In the genomic region with DNA sequence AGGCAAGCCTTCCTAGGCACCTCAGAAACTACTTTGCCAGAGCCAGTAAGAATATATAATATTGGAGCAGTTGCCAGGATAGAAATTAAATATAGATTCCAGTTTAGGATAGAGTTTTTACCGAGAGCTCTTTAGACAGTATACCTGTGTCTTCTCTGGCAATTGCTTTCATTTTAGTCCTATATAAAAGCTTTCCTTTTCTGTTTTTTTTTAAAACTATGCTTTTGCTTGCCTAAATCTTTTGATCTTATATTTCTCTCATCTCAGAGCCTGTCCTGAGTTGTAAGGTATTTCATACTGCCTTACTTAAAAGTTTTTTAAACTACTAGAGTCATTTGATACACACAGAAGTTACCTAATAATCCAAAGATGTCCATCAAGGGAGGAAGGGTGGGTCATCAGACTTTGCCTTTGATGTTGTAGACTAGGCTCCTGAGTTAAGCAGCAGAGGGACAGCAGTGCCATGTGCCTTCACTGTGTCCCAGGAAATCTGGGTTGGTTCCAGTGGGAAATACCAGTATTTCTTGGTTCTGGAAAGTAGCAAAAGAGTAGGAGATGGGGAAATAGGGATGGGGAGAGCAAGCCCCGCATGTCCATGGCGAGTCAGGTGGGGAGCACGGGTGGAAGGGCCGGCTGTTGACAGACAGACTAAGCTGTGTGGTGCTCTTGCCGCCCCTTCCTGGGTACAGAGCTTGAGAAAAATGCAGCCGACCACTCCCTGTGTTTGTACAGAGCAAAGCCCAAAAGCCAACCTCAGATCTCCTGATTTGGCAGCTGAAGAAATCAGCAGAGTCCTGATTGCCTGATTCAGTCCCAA, we compare ENCODE assay signal across 11 cellular contexts. TPM values are rescaled to one million over a fixed set of nuclear protein-coding genes. Genes with fewer than 3 reads are reported as not detected.
DNase-seq lines count a peak whose midpoint lies in the region; ATAC-seq, FAIRE-seq and TF ChIP-seq lines count a peak whose summit lies in the region.
"Had no signal": no experiment of that assay in that cellular context is flagged by ENCODE, and none has a peak within 500 bp of the region (broad histone marks: within the 10 kb centered on the region; RNA-seq: fewer than 3 reads in every experiment).

No MANE protein-coding gene starts in this region.

- H3K4me2 ChIP-seq in BLaER1 treated with 17β-estradiol and CSF1 and Interleukin-3, amounts not matched to agents 10 nM and 100 nM, result peak overlapping the region in 9 of 11 experiments; percentile 39 to 72 (median 60); a peak in 18 of 22 replicates
- H3K4me2 ChIP-seq in GM23338, result no peak overlapping the region
- H3K4me2 ChIP-seq in astrocyte (ENCODE audit: low read length), result no peak overlapping the region

- H3K4me1 Mint-ChIP-seq in GM23338 (peaks cover 17% of the 10 kb centered on the region), astrocyte (ENCODE audit: low read depth, unreplicated experiment) (peaks cover 10% of the 10 kb centered on the region)

- H3K9me3 Mint-ChIP-seq in GM23338, result no peaks in the 10 kb centered on the region; the same call in 2 of the 3 replicates
- no peaks in the 10 kb centered on the region for H3K9me3 Mint-ChIP-seq in astrocyte (ENCODE audit: unreplicated experiment)

- no peak for ATAC-seq in GM23338

- TF ChIP-seq EP300 in ovary (IDR thresholded peaks at IDR 0.05), result no peak

- DNase-seq in GM23338 (ENCODE audit: low spot score) (no peak), astrocyte (ENCODE audit: low read depth) (no peak), ovary (no peak), KG1 (lab: John Stamatoyannopoulos, UW) (no peak), hepatic stellate cell (ENCODE audit: low spot score) (no peak), AML-193 (lab: John Stamatoyannopoulos, UW) (no peak)
- DNase-seq: spleen had no signal

- 0 out of 2 replicates have a peak, but pooled peaks cover 4% of the 10 kb centered on the region for H3F3A ChIP-seq in GM23338 (replicated peaks; ENCODE audit: low read depth)

- FAIRE-seq in astrocyte (lab: Jason Lieb, UNC), result no peak

- H3K79me2 ChIP-seq in GM23338 (replicated peaks; ENCODE audit: insufficient read depth) (no peaks in the 10 kb centered on the region), astrocyte (ENCODE audit: insufficient read depth, low read length) (no peaks in the 10 kb centered on the region)

- H3K27me3 Mint-ChIP-seq in GM23338 (ENCODE audit: insufficient read depth, low read depth, poor library complexity) (peaks cover 9% of the 10 kb centered on the region), astrocyte (ENCODE audit: low read depth, unreplicated experiment) (no peaks in the 10 kb centered on the region)

- WGBS in ovary, 3 donors, result 82 to 84% (median 83%) methylated on average over 7 of the region's 7 CpGs

- H3K27ac Mint-ChIP-seq in GM23338 (no peak overlapping the region), astrocyte (ENCODE audit: unreplicated experiment) (peak overlapping the region; percentile 42)

- peak overlapping the region in 9 of 11 experiments; percentile 3 to 79 (median 56); a peak in 16 of 22 replicates for H3K27ac ChIP-seq in BLaER1 treated with 17β-estradiol and CSF1 and Interleukin-3, amounts not matched to agents 10 nM and 100 nM
- H3K27ac ChIP-seq in GM23338 (ENCODE audit: low read depth) (peak overlapping the region; percentile 52), astrocyte (ENCODE audit: low read depth, low read length) (no peak overlapping the region), ovary (peak overlapping the region; percentile 9 to 72)

- no peaks in the 10 kb centered on the region for H3K27me3 ChIP-seq in BLaER1 treated with 17β-estradiol and CSF1 and Interleukin-3, amounts not matched to agents 10 nM and 100 nM
- no peaks in the 10 kb centered on the region for H3K27me3 ChIP-seq in GM23338 (ENCODE audit: insufficient read depth)
- no peaks in the 10 kb centered on the region for H3K27me3 ChIP-seq in astrocyte (ENCODE audit: insufficient read depth, low read length)
- H3K27me3 ChIP-seq in ovary, result no peaks in the 10 kb centered on the region
- H3K27me3 ChIP-seq: spleen had no signal

- H3K4me3 Mint-ChIP-seq in GM23338, result no peak overlapping the region; the same call in 2 of the 3 replicates
- no peak overlapping the region for H3K4me3 Mint-ChIP-seq in astrocyte (ENCODE audit: unreplicated experiment)

- peaks cover 80 to 95% (median 86%) of the 10 kb centered on the region in 11 experiments for H3K36me3 ChIP-seq in BLaER1 treated with 17β-estradiol and CSF1 and Interleukin-3, amounts not matched to agents 10 nM and 100 nM
- H3K36me3 ChIP-seq in GM23338 (ENCODE audit: insufficient read depth) (peaks cover 31% of the 10 kb centered on the region), astrocyte (ENCODE audit: insufficient read depth, low read length) (peaks cover 20% of the 10 kb centered on the region), ovary (no peaks in the 10 kb centered on the region)

- H3K9me2 ChIP-seq in GM23338 (ENCODE audit: insufficient read depth), result no peaks in the 10 kb centered on the region

- peak overlapping the region in 8 of 11 experiments; percentile 6 to 70 (median 40); a peak in 11 of 22 replicates for H3K9ac ChIP-seq in BLaER1 treated with 17β-estradiol and CSF1 and Interleukin-3, amounts not matched to agents 10 nM and 100 nM
- no peak overlapping the region for H3K9ac ChIP-seq in astrocyte (ENCODE audit: low read length)

- H3K36me3 Mint-ChIP-seq in GM23338 (ENCODE audit: low read depth) (peaks cover 51% of the 10 kb centered on the region), astrocyte (ENCODE audit: low read depth, unreplicated experiment) (peaks cover 30% of the 10 kb centered on the region)

- H3K9me3 ChIP-seq in BLaER1 treated with 17β-estradiol and CSF1 and Interleukin-3, amounts not matched to agents 10 nM and 100 nM (replicated peaks in 1 of 11), result no peaks in the 10 kb centered on the region
- H3K9me3 ChIP-seq in astrocyte (ENCODE audit: insufficient read depth, low read depth, low read length) (no peaks in the 10 kb centered on the region), ovary (no peaks in the 10 kb centered on the region)
- H3K9me3 ChIP-seq: spleen had no signal

- peaks cover 0 to 75% (median 4%) of the 10 kb centered on the region in 11 experiments; a peak in 9 of 22 replicates for H4K20me1 ChIP-seq in BLaER1 treated with 17β-estradiol and CSF1 and Interleukin-3, amounts not matched to agents 10 nM and 100 nM
- H4K20me1 ChIP-seq in GM23338 (replicated peaks; ENCODE audit: insufficient read depth) (peaks cover 19% of the 10 kb centered on the region), astrocyte (ENCODE audit: insufficient read depth, low read length) (peaks cover 6% of the 10 kb centered on the region)

- intact Hi-C loops in ovary (cut with DNase I), result no loop called here

- TF ChIP-seq POLR2A in ovary (IDR thresholded peaks at IDR 0.05), result no peak

- TF ChIP-seq CTCF in GM23338 (conservative IDR thresholded peaks at IDR 0.05; ENCODE audit: low read depth in 2 of 2), result no peak
- TF ChIP-seq CTCF in astrocyte (IDR thresholded peaks at IDR 0.05; ENCODE audit: insufficient read depth, low read depth, low read length), result no peak
- TF ChIP-seq CTCF in ovary (IDR thresholded peaks at IDR 0.05), result no peak

- no peak overlapping the region for H3K4me3 ChIP-seq in BLaER1 treated with 17β-estradiol and CSF1 and Interleukin-3, amounts not matched to agents 10 nM and 100 nM
- H3K4me3 ChIP-seq in GM23338 (no peak overlapping the region), astrocyte (ENCODE audit: insufficient read depth, low read depth, low read length) (no peak overlapping the region), ovary (no peak overlapping the region)
- H3K4me3 ChIP-seq: spleen had no signal

- H2AFZ ChIP-seq in GM23338 (no peak overlapping the region), astrocyte (ENCODE audit: low read depth, low read length) (no peak overlapping the region)

- H3K4me1 ChIP-seq in BLaER1 treated with 17β-estradiol and CSF1 and Interleukin-3, amounts not matched to agents 10 nM and 100 nM, result peaks cover 10 to 33% (median 24%) of the 10 kb centered on the region in 10 experiments; a peak in 19 of 20 replicates
- peaks cover 12% of the 10 kb centered on the region; the same call in 1 of the 2 replicates for H3K4me1 ChIP-seq in GM23338 (ENCODE audit: insufficient read depth)
- H3K4me1 ChIP-seq in astrocyte (ENCODE audit: insufficient read depth, low read length), result no peaks in the 10 kb centered on the region
- H3K4me1 ChIP-seq in ovary (ENCODE audit: insufficient read depth), result peaks cover 12% of the 10 kb centered on the region

TF ChIP-seq in GM23338, 12 proteins besides CTCF, POLR2A, EP300 and RAD21 (continues in another document):
- TF ChIP-seq ZNF331 (CRISPR knock-in tag; IDR thresholded peaks at IDR 0.05; ENCODE audit: low read depth) (no peak), EZH2phosphoT487 (IDR thresholded peaks at IDR 0.05; ENCODE audit: unreplicated experiment) (no peak), NANOG (IDR thresholded peaks at IDR 0.05; ENCODE audit: borderline replicate concordance) (no peak), CREB1 (CRISPR knock-in tag; IDR thresholded peaks at IDR 0.05; ENCODE audit: low read depth) (no peak), POLR2AphosphoS5 (IDR thresholded peaks at IDR 0.05; ENCODE audit: low read depth) (no peak)

RNA-seq across cellular contexts. Expression of a gene that starts 11.2 kb away (rescaled TPM):
- 79.5 and 139 TPM in 2 replicates for total RNA-seq in GM23338 (2014; rRNA removed; shearing (Covaris generic))
- 7.8 and 8.9 TPM in 2 replicates for polyA plus RNA-seq in GM23338 (2016; fragmentation: Nextera tagmentation; extraction: Ambion mirVana)
- 188 and 213 TPM in 2 replicates for total RNA-seq in astrocyte
- total RNA-seq in ovary, result 100 to 1,000 TPM in 2 of 7 donors, 10 to 100 TPM in 5; 34.6 to 121 (median 45.7) TPM
- polyA plus RNA-seq in ovary, result 100 to 1,000 TPM in 1 of 2 donors, 10 to 100 TPM in 1; 89.9 to 119 TPM

RNA-seq across cellular contexts. Expression of a gene that starts 28.6 kb away (rescaled TPM):
- 53.6 and 58.3 TPM in 2 replicates for total RNA-seq in GM23338 (2014; rRNA removed; shearing (Covaris generic))
- 28.7 and 31.8 TPM in 2 replicates for polyA plus RNA-seq in GM23338 (2016; fragmentation: Nextera tagmentation; extraction: Ambion mirVana)
- total RNA-seq in astrocyte, result 31.8 and 33.3 TPM in 2 replicates
- 10 to 100 TPM in 6 of 7 donors, 1 to 10 TPM in 1; 7.0 to 25.8 (median 22.0) TPM for total RNA-seq in ovary
- 10 to 100 TPM; 14.9 to 18.1 TPM for polyA plus RNA-seq in ovary

RNA-seq across cellular contexts. Expression of a gene that starts 34.9 kb away (rescaled TPM):
- total RNA-seq in GM23338 (2014; rRNA removed; shearing (Covaris generic)), result 1.9 and 3.0 TPM in 2 replicates
- polyA plus RNA-seq in GM23338 (2016; fragmentation: Nextera tagmentation; extraction: Ambion mirVana), result 1.8 and 1.9 TPM in 2 replicates
- total RNA-seq in astrocyte, result 5.6 and 6.3 TPM in 2 replicates
- 10 to 100 TPM in 4 of 7 donors, 1 to 10 TPM in 3; 4.4 to 25.7 (median 10.8) TPM for total RNA-seq in ovary
- 10 to 100 TPM in 1 of 2 donors, 1 to 10 TPM in 1; 5.7 to 17.2 TPM for polyA plus RNA-seq in ovary
- total RNA-seq: activated CD8-positive, alpha-beta memory T cell treated with anti-CD3 and anti-CD28 coated beads for 36 hours had no signal

RNA-seq across cellular contexts. Expression of a gene that starts 40.7 kb away (rescaled TPM):
- 0.03 TPM in 1 of 2 replicates, not detected in the other for total RNA-seq in GM23338 (2014; rRNA removed; shearing (Covaris generic))
- polyA plus RNA-seq in GM23338 (2016; fragmentation: Nextera tagmentation; extraction: Ambion mirVana) (not detected in 2 replicates), ovary (not detected)
- total RNA-seq in astrocyte (not detected in 2 replicates), ovary (under 1 TPM in 1 of 7 donors, not detected in 6; 0.11 TPM)
- total RNA-seq: activated CD8-positive, alpha-beta memory T cell treated with anti-CD3 and anti-CD28 coated beads for 36 hours; bronchial epithelial cell; fibroblast of lung had no signal
- polyA plus RNA-seq: fibroblast of lung had no signal

Comparison
In these comparisons a context has a peak if more than half of its experiments do, and no peak if none do; other contexts are left out.
1. H3K4me2 ChIP-seq: peak in BLaER1 treated with 17β-estradiol and CSF1 and Interleukin-3, amounts not matched to agents 10 nM and 100 nM (9 of 11); none in GM23338 (single experiment) and astrocyte (single experiment).